Comparison of ENCODE assay signal across 17 cellular contexts in genomic region chr2:8149011-8149410, GRCh38.
DNase-seq lines count a peak whose midpoint lies in the region; ATAC-seq and TF ChIP-seq lines count a peak whose summit lies in the region.
"Had no signal": no experiment of that assay in that cellular context is flagged by ENCODE, and none has a peak within 500 bp of the region (broad histone marks: within the 10 kb centered on the region; RNA-seq: fewer than 3 reads in every experiment).

No MANE protein-coding gene starts in this region.

- CTCF ChIA-PET in IMR-90 (lab: Yijun Ruan, JAX), result interaction anchor here (1.4 kb wide), 1 partner anchor 19 kb away, joined by 4 read pairs; no protein-coding TSS in a partner anchor

- TF ChIP-seq CTCF in IMR-90 (conservative IDR thresholded peaks at IDR 0.05; ENCODE audit: low read depth, low read length) (no peak), body of pancreas (IDR thresholded peaks at IDR 0.05) (no peak)

- H3K36me3 Mint-ChIP-seq in T-helper 17 cell (ENCODE audit: low read depth), result peaks cover 3% of the 10 kb centered on the region

- H2AK9ac ChIP-seq in IMR-90 (replicated peaks; ENCODE audit: low read depth, low read length, poor library complexity), result no peak overlapping the region

- H2AK5ac ChIP-seq in IMR-90 (ENCODE audit: low read depth, low read length), result peak overlapping the region; percentile 92

- peak overlapping the region; percentile 85 for H3K4ac ChIP-seq in IMR-90 (ENCODE audit: low read depth, low read length)

- no peak overlapping the region for H3K56ac ChIP-seq in IMR-90 (ENCODE audit: extremely low read depth, insufficient read depth, low read length)

- H3K18ac ChIP-seq in IMR-90 (ENCODE audit: low read depth, low read length), result peak overlapping the region; percentile 55; the same call in 1 of the 2 replicates

- H2BK120ac ChIP-seq in IMR-90 (ENCODE audit: low read depth, low read length), result peak overlapping the region; percentile 92

- H3K4me1 ChIP-seq in IMR-90 (ENCODE audit: control insufficient read depth, insufficient read depth, low read length), result peaks cover 23% of the 10 kb centered on the region
- H3K4me1 ChIP-seq in body of pancreas, result peaks cover 22% of the 10 kb centered on the region
- H3K4me1 ChIP-seq in muscle layer of colon (ENCODE audit: insufficient read depth, low read length), result peaks cover 33% of the 10 kb centered on the region
- H3K4me1 ChIP-seq in skeletal muscle satellite cell (ENCODE audit: control insufficient read depth, insufficient read depth, low read length), result peaks cover 44% of the 10 kb centered on the region
- H3K4me1 ChIP-seq: SJCRH30 had no signal

- no peaks in the 10 kb centered on the region for H3K79me1 ChIP-seq in IMR-90 (ENCODE audit: low read depth in 1 of 2, low read length in 2 of 2)

- no peak overlapping the region for H4K5ac ChIP-seq in IMR-90 (ENCODE audit: low read depth, low read length)

- no peaks in the 10 kb centered on the region for H3K27me3 Mint-ChIP-seq in T-helper 17 cell

- H4K8ac ChIP-seq in IMR-90 (ENCODE audit: low read depth in 2 of 2, low read length in 2 of 2), result peak overlapping the region; percentile 54 to 68; a peak in 3 of 4 replicates

- H3K9me1 ChIP-seq in IMR-90 (ENCODE audit: insufficient read depth, low read length), result peaks cover 25% of the 10 kb centered on the region

- H3K36me3 ChIP-seq in IMR-90 (ENCODE audit: control insufficient read depth, insufficient read depth, low read length) (no peaks in the 10 kb centered on the region), body of pancreas (replicated peaks in 1 of 2; ENCODE audit: insufficient read depth in 1 of 2, low read depth in 2 of 2) (no peaks in the 10 kb centered on the region), muscle layer of colon (ENCODE audit: insufficient read depth, low read length) (no peaks in the 10 kb centered on the region), skeletal muscle satellite cell (ENCODE audit: insufficient read depth, low read length) (no peaks in the 10 kb centered on the region)
- H3K36me3 ChIP-seq: SJCRH30 had no signal

- peak overlapping the region; percentile 94 for H2BK20ac ChIP-seq in IMR-90 (ENCODE audit: low read depth, low read length)

- H3K4me3 Mint-ChIP-seq in T-helper 17 cell, result no peak overlapping the region

- no TSS peak for BruUV-seq in IMR-90 (replicated peaks; lab: Mats Ljungman, UMichigan)

- in situ Hi-C loops in IMR-90 (cut with MboI; ENCODE audit: low sequenced_read_pairs), result no loop called here

- H3K4me3 ChIP-seq in IMR-90 (ENCODE audit: insufficient read depth, low read depth, low read length) (no peak overlapping the region), body of pancreas (no peak overlapping the region), muscle layer of colon (ENCODE audit: low read depth in 1 of 2, low read length in 2 of 2) (no peak overlapping the region), skeletal muscle satellite cell (ENCODE audit: low read length) (no peak overlapping the region)
- H3K4me3 ChIP-seq: A549, SJCRH30 had no signal

- H3K27me3 ChIP-seq in IMR-90 (ENCODE audit: control insufficient read depth, insufficient read depth, low read length) (no peaks in the 10 kb centered on the region), body of pancreas (no peaks in the 10 kb centered on the region), muscle layer of colon (ENCODE audit: control insufficient read depth in 1 of 2, insufficient read depth in 2 of 2, low read length in 2 of 2) (no peaks in the 10 kb centered on the region), skeletal muscle satellite cell (ENCODE audit: control insufficient read depth, insufficient read depth, low read length) (no peaks in the 10 kb centered on the region)

- TF ChIP-seq RAD21 in IMR-90 (IDR thresholded peaks at IDR 0.05; ENCODE audit: low read length), result no peak

- peak overlapping the region; percentile 27; the same call in 1 of the 2 replicates for H3K23ac ChIP-seq in IMR-90 (ENCODE audit: low read depth, low read length)

- H3K27ac Mint-ChIP-seq in T-helper 17 cell, result no peak overlapping the region

- peaks cover 11% of the 10 kb centered on the region for H3K4me1 Mint-ChIP-seq in T-helper 17 cell

- H3K4me2 ChIP-seq in IMR-90 (ENCODE audit: low read depth, low read length), result no peak overlapping the region
- peak overlapping the region; percentile 13 for H3K4me2 ChIP-seq in skeletal muscle satellite cell (ENCODE audit: low read length)

- DNase-seq in IMR-90 (no peak), body of pancreas (no peak), amniotic stem cell (lab: John Stamatoyannopoulos, UW) (no peak), T-helper 17 cell (no peak)
- DNase-seq: C1 segment of cervical spinal cord, KBM-7, NCI-H1105, NCI-H1694, NCI-H510A treated with DMSO at 0.1 percent for 48 hours, NCI-H774, SJCRH30 had no signal

- H3K27ac ChIP-seq in IMR-90 (ENCODE audit: insufficient read depth, low read length) (no peak overlapping the region), body of pancreas (peak overlapping the region; percentile 32 to 58 (median 42)), muscle layer of colon (ENCODE audit: low read depth, low read length) (peak overlapping the region; percentile 41)
- H3K27ac ChIP-seq: RWPE1, SJCRH30 had no signal

- no peaks in the 10 kb centered on the region for H4K20me1 ChIP-seq in IMR-90 (ENCODE audit: insufficient read depth, low read length)

- H3K9ac ChIP-seq in IMR-90 (ENCODE audit: low read depth, low read length) (no peak overlapping the region), muscle layer of colon (ENCODE audit: low read length) (no peak overlapping the region), skeletal muscle satellite cell (ENCODE audit: low read depth, low read length) (no peak overlapping the region)

- H3K9me3 ChIP-seq in IMR-90 (ENCODE audit: control insufficient read depth, insufficient read depth, low read length) (no peaks in the 10 kb centered on the region), body of pancreas (no peaks in the 10 kb centered on the region), muscle layer of colon (ENCODE audit: low read length) (no peaks in the 10 kb centered on the region), skeletal muscle satellite cell (replicated peaks; ENCODE audit: low read length) (no peaks in the 10 kb centered on the region), T-helper 17 cell (ENCODE audit: control insufficient read depth, low read length, poor library complexity, severe bottlenecking) (no peaks in the 10 kb centered on the region)
- H3K9me3 ChIP-seq: A549, SJCRH30 had no signal

- H2AFZ ChIP-seq in IMR-90 (replicated peaks; ENCODE audit: low read length, poor library complexity), result no peak overlapping the region

- no peak overlapping the region for H3K14ac ChIP-seq in IMR-90 (replicated peaks; ENCODE audit: low read depth, low read length)

- H4K91ac ChIP-seq in IMR-90 (ENCODE audit: insufficient read depth, low read depth, low read length), result peak overlapping the region; percentile 85

- dilution Hi-C loops in IMR-90 (cut with HindIII; ENCODE audit: low sequenced_read_pairs, unreplicated experiment), result no loop called here

- H2BK15ac ChIP-seq in IMR-90 (ENCODE audit: low read depth, low read length), result peak overlapping the region; percentile 84; the same call in 2 of the 3 replicates

- intact Hi-C loops in IMR-90 (cut with micrococcal nuclease), result loop anchor here (5.0 to 10.0 kb wide), 2 partner anchors 156 to 533 kb away; partner anchors contain the start of gene ID2
- intact Hi-C loops in body of pancreas (cut with DNase I), result no loop called here

- no peak for ATAC-seq in IMR-90 (ENCODE audit: low read depth)
- no peak for ATAC-seq in body of pancreas
- no peak for ATAC-seq in HG03159 (IDR thresholded peaks at IDR 0.05; ENCODE audit: unreplicated experiment)
- no peak for ATAC-seq in GM19467 (IDR thresholded peaks at IDR 0.05; ENCODE audit: unreplicated experiment)
- ATAC-seq in T-helper 17 cell, result no peak

- POLR2A ChIA-PET in IMR-90 (lab: Charles Lee; ENCODE audit: unreplicated experiment), result no interaction called here

- TF ChIP-seq POLR2A in IMR-90 (IDR thresholded peaks at IDR 0.05; ENCODE audit: low read depth, low read length) (no peak), body of pancreas (IDR thresholded peaks at IDR 0.05) (no peak)

- no peak overlapping the region for H2BK5ac ChIP-seq in IMR-90 (ENCODE audit: low read depth, low read length, poor library complexity, severe bottlenecking)

- 92% methylated on average over 2 of the region's 4 CpGs; no CpG with 5 or more reads in 1 of the 2 experiments for WGBS in IMR-90 (ENCODE audit: extremely low coverage in 2 of 2, insufficient read length in 1 of 2), 2 experiments
- 78 to 83% methylated on average over 4 of the region's 4 CpGs for WGBS in body of pancreas, 2 donors

TF ChIP-seq in IMR-90, 13 proteins besides CTCF, POLR2A, EP300 and RAD21 (continues in another document):
- TF ChIP-seq BHLHE40 (IDR thresholded peaks at IDR 0.05; ENCODE audit: low read depth, low read length) (no peak), MAZ (IDR thresholded peaks at IDR 0.05; ENCODE audit: borderline replicate concordance, low read depth, low read length) (no peak), MAFK (IDR thresholded peaks at IDR 0.05; ENCODE audit: low read depth, low read length) (no peak), NFE2L2 (IDR thresholded peaks at IDR 0.05; ENCODE audit: low read depth, low read length) (no peak), MXI1 (IDR thresholded peaks at IDR 0.05; ENCODE audit: borderline replicate concordance, low read depth, low read length) (no peak), CEBPB (IDR thresholded peaks at IDR 0.05; ENCODE audit: low read depth, low read length) (no peak), CHD1 (IDR thresholded peaks at IDR 0.05; ENCODE audit: low read depth, low read length) (no peak), FOS (IDR thresholded peaks at IDR 0.05; ENCODE audit: low read depth, low read length) (no peak), RCOR1 (IDR thresholded peaks at IDR 0.05; ENCODE audit: insufficient replicate concordance, low read length) (no peak), SMC3 (IDR thresholded peaks at IDR 0.05; ENCODE audit: low read depth, low read length) (no peak), RFX5 (IDR thresholded peaks at IDR 0.05; ENCODE audit: low read depth, low read length) (no peak)
- TF ChIP-seq, protein P1, sequence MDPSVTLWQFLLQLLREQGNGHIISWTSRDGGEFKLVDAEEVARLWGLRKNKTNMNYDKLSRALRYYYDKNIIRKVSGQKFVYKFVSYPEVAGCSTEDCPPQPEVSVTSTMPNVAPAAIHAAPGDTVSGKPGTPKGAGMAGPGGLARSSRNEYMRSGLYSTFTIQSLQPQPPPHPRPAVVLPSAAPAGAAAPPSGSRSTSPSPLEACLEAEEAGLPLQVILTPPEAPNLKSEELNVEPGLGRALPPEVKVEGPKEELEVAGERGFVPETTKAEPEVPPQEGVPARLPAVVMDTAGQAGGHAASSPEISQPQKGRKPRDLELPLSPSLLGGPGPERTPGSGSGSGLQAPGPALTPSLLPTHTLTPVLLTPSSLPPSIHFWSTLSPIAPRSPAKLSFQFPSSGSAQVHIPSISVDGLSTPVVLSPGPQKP (IDR thresholded peaks at IDR 0.05; ENCODE audit: borderline replicate concordance, low read depth, low read length), result no peak
